In the genomic region with DNA sequence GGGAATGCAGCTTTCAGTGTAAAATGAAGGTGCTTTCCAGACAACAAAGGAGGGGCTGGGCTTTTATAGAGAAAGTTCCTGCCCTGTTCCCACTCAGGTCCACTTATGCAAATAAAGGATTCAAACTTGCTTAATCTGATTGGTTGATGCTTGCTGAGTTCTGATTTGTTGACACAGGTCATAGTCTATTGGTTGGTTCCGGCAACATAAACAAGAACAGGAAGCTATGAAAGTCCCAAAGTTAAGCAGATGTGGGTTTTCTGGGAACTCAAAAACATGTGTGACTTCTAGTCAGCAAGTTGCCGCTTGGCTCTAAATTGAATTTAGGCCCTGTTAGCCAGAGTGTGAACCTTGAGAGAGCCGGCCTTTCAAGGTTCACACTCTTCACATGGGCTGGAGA, we compare ENCODE assay signal across 22 cellular contexts.
DNase-seq lines count a peak whose midpoint lies in the region; ATAC-seq, FAIRE-seq and TF ChIP-seq lines count a peak whose summit lies in the region.
"Had no signal": no experiment of that assay in that cellular context is flagged by ENCODE, and none has a peak within 500 bp of the region (broad histone marks: within the 10 kb centered on the region; RNA-seq: fewer than 3 reads in every experiment).

No MANE protein-coding gene starts in this region.

- H2AK5ac ChIP-seq in mesenchymal stem cell (ENCODE audit: low read length, severe bottlenecking), result no peak overlapping the region

- H3K27ac ChIP-seq in liver (ENCODE audit: low read depth in 1 of 2, low read length in 2 of 2) (no peak overlapping the region), HepG2 (ENCODE audit: extremely low read length, insufficient read depth, low read length) (no peak overlapping the region), mesenchymal stem cell (ENCODE audit: low read length, poor library complexity, severe bottlenecking) (no peak overlapping the region)
- H3K27ac ChIP-seq: dorsolateral prefrontal cortex, left ventricle myocardium inferior had no signal

- CTCF ChIA-PET in HepG2 (lab: Yijun Ruan, JAX; ENCODE audit: low intra/inter-chr PET ratio, low total read pairs), result no interaction called here

- H2AFZ ChIP-seq in HepG2 (ENCODE audit: low read length), result no peak overlapping the region
- H2AFZ ChIP-seq in mesenchymal stem cell (ENCODE audit: low read depth, low read length), result no peak overlapping the region

- BruUV-seq in HepG2 (replicated peaks; lab: Mats Ljungman, UMichigan), result no TSS peak

- TF ChIP-seq CTCF in liver (IDR thresholded peaks at IDR 0.05; ENCODE audit: low read depth, low read length, missing input control) (no peak), HepG2 (CRISPR knock-in tag; IDR thresholded peaks at IDR 0.05) (no peak), cardiac fibroblast (IDR thresholded peaks at IDR 0.05; ENCODE audit: low read depth, low read length) (no peak)

- peak overlapping the region; percentile 39 for H2BK120ac ChIP-seq in mesenchymal stem cell (ENCODE audit: low read depth, low read length)

- no peaks in the 10 kb centered on the region for H3K79me2 ChIP-seq in HepG2 (ENCODE audit: insufficient read depth, low read length)

- no peak overlapping the region for H4K8ac ChIP-seq in mesenchymal stem cell (ENCODE audit: low read length)

- in situ Hi-C loops in HepG2 (cut with HindIII; ENCODE audit: extremely low pct_ligation_motif_present, low pct_unique_long_range_greater_than_20kb) (no loop called here), ACHN (cut with HindIII; ENCODE audit: low pct_ligation_motif_present, low pct_unique_long_range_greater_than_20kb, low sequenced_read_pairs) (no loop called here)

- no peaks in the 10 kb centered on the region for H4K20me1 ChIP-seq in HepG2 (ENCODE audit: insufficient read depth, low read length)

- H3K4me2 ChIP-seq in HepG2 (ENCODE audit: low read depth, low read length), result no peak overlapping the region
- H3K4me2 ChIP-seq in mesenchymal stem cell (ENCODE audit: low read length, poor library complexity, severe bottlenecking), result no peak overlapping the region

- no peaks in the 10 kb centered on the region for H3K36me3 ChIP-seq in liver (ENCODE audit: control insufficient read depth in 4 of 4, insufficient read depth in 3 of 4, low read depth in 1 of 4, low read length in 3 of 4)
- H3K36me3 ChIP-seq in HepG2 (replicated peaks in 1 of 2; ENCODE audit: control insufficient read depth in 1 of 2, insufficient read depth in 2 of 2, low read length in 2 of 2), result no peaks in the 10 kb centered on the region
- H3K36me3 ChIP-seq in mesenchymal stem cell (ENCODE audit: control insufficient read depth in 1 of 2, insufficient read depth in 2 of 2, low read depth in 1 of 2, low read length in 2 of 2), result no peaks in the 10 kb centered on the region
- H3K36me3 ChIP-seq: left ventricle myocardium inferior had no signal

- H3K4ac ChIP-seq in mesenchymal stem cell (ENCODE audit: low read depth in 1 of 2, low read length in 2 of 2), result peak overlapping the region in 1 of 2 experiments; percentile 81

- peak overlapping the region in 1 of 3 donors; percentile 27 for H3K4me3 ChIP-seq in liver (ENCODE audit: low read depth in 1 of 3, low read length in 3 of 3)
- H3K4me3 ChIP-seq in HepG2 (replicated peaks in 1 of 3; ENCODE audit: insufficient read depth in 1 of 3, low read depth in 2 of 3, low read length in 3 of 3), result no peak overlapping the region
- H3K4me3 ChIP-seq in cardiac fibroblast (replicated peaks in 1 of 2; ENCODE audit: low read depth in 2 of 2, low read length in 2 of 2), result no peak overlapping the region
- no peak overlapping the region for H3K4me3 ChIP-seq in mesenchymal stem cell (ENCODE audit: insufficient read depth in 1 of 2, low read depth in 1 of 2, low read length in 2 of 2)
- H3K4me3 ChIP-seq: dorsolateral prefrontal cortex, left ventricle myocardium inferior, skin epidermis had no signal

- ATAC-seq in HepG2, result no peak
- ATAC-seq in GM21360 (IDR thresholded peaks at IDR 0.05; ENCODE audit: unreplicated experiment), result no peak
- ATAC-seq: naive thymus-derived CD8-positive, alpha-beta T cell had no signal

- H2BK15ac ChIP-seq in mesenchymal stem cell (ENCODE audit: low read depth, poor library complexity, severe bottlenecking), result no peak overlapping the region

- intact Hi-C loops in HepG2 (cut with micrococcal nuclease; ENCODE audit: unreplicated experiment), result no loop called here

- no peak for TF ChIP-seq POLR2A in HepG2 (IDR thresholded peaks at IDR 0.05; ENCODE audit: insufficient read depth in 1 of 2, low read depth in 2 of 2, low read length in 2 of 2)

- H2BK5ac ChIP-seq in mesenchymal stem cell (ENCODE audit: low read depth, low read length, poor library complexity, severe bottlenecking), result no peak overlapping the region

- no peak overlapping the region for H3K9ac ChIP-seq in liver (ENCODE audit: low read depth in 1 of 2, low read length in 2 of 2)
- no peak overlapping the region for H3K9ac ChIP-seq in HepG2 (ENCODE audit: insufficient read depth, low read depth, low read length)
- H3K9ac ChIP-seq in mesenchymal stem cell (ENCODE audit: low read length), result no peak overlapping the region

- DNase-seq in HepG2 (ENCODE audit: low spot score) (no peak), cardiac fibroblast (ENCODE audit: low read depth in 2 of 2) (peak; percentile 5 to 52), mesenchymal stem cell (no peak), ACHN (no peak), epidermal melanocyte (ENCODE audit: insufficient read length, low spot score) (no peak), AG20443 (ENCODE audit: low spot score) (no peak)
- DNase-seq: activated CD4-positive, alpha-beta T cell treated with anti-CD3 and anti-CD28 coated beads, Interleukin-2, amount 50 U/mL, for 4 hours; dorsolateral prefrontal cortex; GOT3; left ventricle myocardium inferior; midbrain; naive thymus-derived CD8-positive, alpha-beta T cell; NCI-H1092; NCI-H187; NCI-H524 treated with DMSO at 0.1 percent for 48 hours; SIG-M5; stimulated activated CD4-positive, alpha-beta T cell treated with anti-CD3 and anti-CD28 coated beads, Interleukin-1b, Interleukin-23, amount 100 ng/mL, for 48 hours had no signal

- TF ChIP-seq EP300 in HepG2 (IDR thresholded peaks at IDR 0.05; ENCODE audit: low read depth in 2 of 2, low read length in 2 of 2) (no peak), HepG2 (CRISPR knock-in tag; IDR thresholded peaks at IDR 0.05; ENCODE audit: borderline replicate concordance) (no peak)

- no peaks in the 10 kb centered on the region for H3K27me3 ChIP-seq in liver (ENCODE audit: control insufficient read depth in 4 of 4, insufficient read depth in 4 of 4, low read length in 3 of 4)
- H3K27me3 ChIP-seq in HepG2 (ENCODE audit: control insufficient read depth in 1 of 2, insufficient read depth in 2 of 2, low read length in 2 of 2), result peaks cover 2 to 4% of the 10 kb centered on the region in 2 experiments; a peak in 1 of 5 replicates
- H3K27me3 ChIP-seq in mesenchymal stem cell (ENCODE audit: control insufficient read depth in 1 of 2, insufficient read depth in 1 of 2, low read length in 2 of 2), result peaks cover 0 to 6% of the 10 kb centered on the region in 2 experiments

- no peaks in the 10 kb centered on the region for H3K79me1 ChIP-seq in mesenchymal stem cell (replicated peaks; ENCODE audit: low read length, poor library complexity, severe bottlenecking)

- peaks cover 4 to 16% (median 11%) of the 10 kb centered on the region in 4 donors for H3K4me1 ChIP-seq in liver (ENCODE audit: control insufficient read depth in 4 of 4, insufficient read depth in 4 of 4, low read length in 3 of 4)
- peaks cover 29% of the 10 kb centered on the region for H3K4me1 ChIP-seq in HepG2 (ENCODE audit: insufficient read depth, low read length)
- H3K4me1 ChIP-seq in mesenchymal stem cell (ENCODE audit: control insufficient read depth, insufficient read depth, low read depth, low read length), result no peaks in the 10 kb centered on the region
- H3K4me1 ChIP-seq: left ventricle myocardium inferior had no signal

- H3K18ac ChIP-seq in mesenchymal stem cell (ENCODE audit: low read depth in 1 of 2, low read length in 2 of 2), result peak overlapping the region; percentile 8 to 54

- POLR2A ChIA-PET in HepG2 (lab: Yijun Ruan, JAX), result no interaction called here

- TF ChIP-seq RAD21 in liver (IDR thresholded peaks at IDR 0.05) (no peak), HepG2 (CRISPR knock-in tag; IDR thresholded peaks at IDR 0.05) (no peak)

- H2BK12ac ChIP-seq in mesenchymal stem cell (ENCODE audit: low read length in 2 of 2), result peak overlapping the region; percentile 34 to 72

- WGBS in liver, result 63% methylated on average over 3 of the region's 3 CpGs
- WGBS in HepG2 (ENCODE audit: low lambda C conversion rate), result 65% methylated on average over 3 of the region's 3 CpGs
- 82% methylated on average over 3 of the region's 3 CpGs for WGBS in mesenchymal stem cell

- no peak for FAIRE-seq in HepG2 (lab: Jason Lieb, UNC)
- FAIRE-seq: A204.1, islet of Langerhans had no signal

- H3K9me3 ChIP-seq in liver (ENCODE audit: control insufficient read depth in 4 of 4, low read length in 3 of 4), result peaks cover 0 to 3% (median 1%) of the 10 kb centered on the region in 4 donors
- no peaks in the 10 kb centered on the region for H3K9me3 ChIP-seq in HepG2 (ENCODE audit: low read length)
- peaks cover 6% of the 10 kb centered on the region for H3K9me3 ChIP-seq in mesenchymal stem cell (ENCODE audit: control insufficient read depth, low read length)

- H4K91ac ChIP-seq in mesenchymal stem cell (ENCODE audit: low read length), result peak overlapping the region; percentile 52

- no peak overlapping the region for H3K14ac ChIP-seq in mesenchymal stem cell (ENCODE audit: low read length in 2 of 2)

- no peak overlapping the region for H3K23ac ChIP-seq in mesenchymal stem cell (ENCODE audit: low read length in 2 of 2)

TF ChIP-seq in liver, 16 proteins besides CTCF, POLR2A, EP300 and RAD21 (continues in another document):
- no peak for TF ChIP-seq HNF4A (conservative IDR thresholded peaks at IDR 0.05)
- no peak for TF ChIP-seq FOXA2 (IDR thresholded peaks at IDR 0.05)
- peak; percentile 11 for TF ChIP-seq SP1 (IDR thresholded peaks at IDR 0.05)

TF ChIP-seq in HepG2, 621 proteins besides CTCF, POLR2A, EP300 and RAD21 (continues in another document):
- TF ChIP-seq TBX2 (CRISPR knock-in tag; IDR thresholded peaks at IDR 0.05; ENCODE audit: borderline replicate concordance) (no peak), FOSL2 (CRISPR knock-in tag; IDR thresholded peaks at IDR 0.05) (no peak)
- TF ChIP-seq, protein P1, sequence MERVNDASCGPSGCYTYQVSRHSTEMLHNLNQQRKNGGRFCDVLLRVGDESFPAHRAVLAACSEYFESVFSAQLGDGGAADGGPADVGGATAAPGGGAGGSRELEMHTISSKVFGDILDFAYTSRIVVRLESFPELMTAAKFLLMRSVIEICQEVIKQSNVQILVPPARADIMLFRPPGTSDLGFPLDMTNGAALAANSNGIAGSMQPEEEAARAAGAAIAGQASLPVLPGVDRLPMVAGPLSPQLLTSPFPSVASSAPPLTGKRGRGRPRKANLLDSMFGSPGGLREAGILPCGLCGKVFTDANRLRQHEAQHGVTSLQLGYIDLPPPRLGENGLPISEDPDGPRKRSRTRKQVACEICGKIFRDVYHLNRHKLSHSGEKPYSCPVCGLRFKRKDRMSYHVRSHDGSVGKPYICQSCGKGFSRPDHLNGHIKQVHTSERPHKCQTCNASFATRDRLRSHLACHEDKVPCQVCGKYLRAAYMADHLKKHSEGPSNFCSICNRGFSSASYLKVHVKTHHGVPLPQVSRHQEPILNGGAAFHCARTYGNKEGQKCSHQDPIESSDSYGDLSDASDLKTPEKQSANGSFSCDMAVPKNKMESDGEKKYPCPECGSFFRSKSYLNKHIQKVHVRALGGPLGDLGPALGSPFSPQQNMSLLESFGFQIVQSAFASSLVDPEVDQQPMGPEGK (CRISPR knock-in tag; IDR thresholded peaks at IDR 0.05), result no peak

Comparison
In these comparisons a context has a peak if more than half of its experiments do, and no peak if none do; other contexts are left out.
1. DNase-seq: peak in cardiac fibroblast (2 of 2); none in HepG2 (single experiment), mesenchymal stem cell (single experiment), ACHN (single experiment), epidermal melanocyte (single experiment) and AG20443 (single experiment).